Comparison of ENCODE assay signal across 9 cellular contexts in genomic region chr22:42622061-42622710, GRCh38. TPM values are rescaled to one million over a fixed set of nuclear protein-coding genes. Genes with fewer than 3 reads are reported as not detected.
DNase-seq lines count a peak whose midpoint lies in the region; ATAC-seq and TF ChIP-seq lines count a peak whose summit lies in the region.
"Had no signal": no experiment of that assay in that cellular context is flagged by ENCODE, and none has a peak within 500 bp of the region (broad histone marks: within the 10 kb centered on the region; RNA-seq: fewer than 3 reads in every experiment).

No MANE protein-coding gene starts in this region.

- H3K27me3 ChIP-seq in left ventricle myocardium inferior (ENCODE audit: low read depth) (no peaks in the 10 kb centered on the region), prostate gland (replicated peaks; ENCODE audit: insufficient read depth) (no peaks in the 10 kb centered on the region), SK-N-SH (ENCODE audit: insufficient read depth) (no peaks in the 10 kb centered on the region)
- no peaks in the 10 kb centered on the region for H3K27me3 ChIP-seq in effector memory CD4-positive, alpha-beta T cell (replicated peaks; ENCODE audit: control insufficient read depth, insufficient read depth, low read length, poor library complexity, severe bottlenecking)

- H3K36me3 ChIP-seq in left ventricle myocardium inferior, result peaks cover 61% of the 10 kb centered on the region
- peaks cover 6 to 8% of the 10 kb centered on the region in 2 donors for H3K36me3 ChIP-seq in prostate gland
- H3K36me3 ChIP-seq in effector memory CD4-positive, alpha-beta T cell (ENCODE audit: control insufficient read depth, insufficient read depth, low read length), result peaks cover 19% of the 10 kb centered on the region
- peaks cover 0 to 3% of the 10 kb centered on the region in 2 experiments for H3K36me3 ChIP-seq in SK-N-SH (replicated peaks in 1 of 2; ENCODE audit: control insufficient read depth in 1 of 2, insufficient read depth in 2 of 2, low read length in 1 of 2)

- peaks cover 38% of the 10 kb centered on the region for H3K4me1 ChIP-seq in left ventricle myocardium inferior
- peaks cover 23% of the 10 kb centered on the region for H3K4me1 ChIP-seq in prostate gland (replicated peaks)
- H3K4me1 ChIP-seq in effector memory CD4-positive, alpha-beta T cell (ENCODE audit: control insufficient read depth, insufficient read depth, low read length, poor library complexity, severe bottlenecking), result no peaks in the 10 kb centered on the region
- no peaks in the 10 kb centered on the region; a peak in 1 of 4 replicates for H3K4me1 ChIP-seq in SK-N-SH (ENCODE audit: control insufficient read depth in 1 of 2, insufficient read depth in 2 of 2, low read depth in 1 of 2, low read length in 1 of 2)

- no peak for TF ChIP-seq RAD21 in SK-N-SH (IDR thresholded peaks at IDR 0.05; ENCODE audit: low read length)

- H3K27ac ChIP-seq in left ventricle myocardium inferior (replicated peaks), result peak overlapping the region; percentile 26
- H3K27ac ChIP-seq in coronary artery, result peak overlapping the region; percentile 41 to 85
- peak overlapping the region; percentile 86 to 91 for H3K27ac ChIP-seq in prostate gland
- H3K27ac ChIP-seq in effector memory CD4-positive, alpha-beta T cell (ENCODE audit: insufficient read depth, low read length, poor library complexity, severe bottlenecking), result no peak overlapping the region
- H3K27ac ChIP-seq in SK-N-SH (ENCODE audit: low read depth in 2 of 2, low read length in 1 of 2), result no peak overlapping the region

- H3K9me3 ChIP-seq in left ventricle myocardium inferior (replicated peaks) (no peaks in the 10 kb centered on the region), prostate gland (no peaks in the 10 kb centered on the region), SK-N-SH (no peaks in the 10 kb centered on the region)
- no peaks in the 10 kb centered on the region for H3K9me3 ChIP-seq in effector memory CD4-positive, alpha-beta T cell (ENCODE audit: control insufficient read depth, low read length)

- no peak for DNase-seq in left ventricle myocardium inferior
- no peak for DNase-seq in cardiac septum (ENCODE audit: low spot score)
- no peak for DNase-seq in coronary artery (ENCODE audit: low spot score)
- DNase-seq in prostate gland (ENCODE audit: low spot score), result no peak
- no peak for DNase-seq in effector memory CD4-positive, alpha-beta T cell
- no peak for DNase-seq in left lobe of liver (ENCODE audit: low spot score)
- DNase-seq in posterior vena cava (ENCODE audit: low spot score), result no peak
- no peak for DNase-seq in SK-N-SH

- TF ChIP-seq POLR2A in prostate gland (IDR thresholded peaks at IDR 0.05), result no peak

- no peaks in the 10 kb centered on the region for H4K20me1 ChIP-seq in SK-N-SH (ENCODE audit: insufficient read depth)

- no peaks in the 10 kb centered on the region for H3F3A ChIP-seq in SK-N-SH (replicated peaks; ENCODE audit: insufficient read depth)

- H3K9me2 ChIP-seq in SK-N-SH, result no peaks in the 10 kb centered on the region

- H3K4me3 ChIP-seq in left ventricle myocardium inferior (no peak overlapping the region), coronary artery (no peak overlapping the region), prostate gland (no peak overlapping the region), SK-N-SH (ENCODE audit: low read depth in 2 of 2, low read length in 1 of 2) (no peak overlapping the region)
- H3K4me3 ChIP-seq in effector memory CD4-positive, alpha-beta T cell (ENCODE audit: insufficient read depth, low read depth, low read length, poor library complexity, severe bottlenecking), result no peak overlapping the region

- no peak overlapping the region for H3K4me2 ChIP-seq in SK-N-SH

- intact Hi-C loops in left ventricle myocardium inferior (cut with micrococcal nuclease), result no loop called here
- intact Hi-C loops in cardiac septum (cut with DNase I), result loop anchor here (5.0 kb wide), 1 partner anchor 40 kb away; no protein-coding TSS in a partner anchor
- intact Hi-C loops in prostate gland (cut with DNase I), result no loop called here
- intact Hi-C loops in posterior vena cava (cut with DNase I), result no loop called here

- no peak overlapping the region for H2AFZ ChIP-seq in SK-N-SH (ENCODE audit: low read depth)

- no peak overlapping the region for H3K9ac ChIP-seq in SK-N-SH

- CTCF ChIA-PET in SK-N-SH (lab: Yijun Ruan, JAX), result interaction anchor here (0.7 to 2.0 kb wide), 6 partner anchors 8 to 412 kb away, joined by 3 to 9 read pairs (median 5); partner anchors contain the start of gene ATP5MGL

- POLR2A ChIA-PET in SK-N-SH (lab: Yijun Ruan, JAX), result no interaction called here

- no peak for ATAC-seq in left lobe of liver

- H3K79me2 ChIP-seq in SK-N-SH (ENCODE audit: insufficient read depth), result no peaks in the 10 kb centered on the region

- no peak for TF ChIP-seq EP300 in SK-N-SH (IDR thresholded peaks at IDR 0.05; ENCODE audit: borderline replicate concordance in 1 of 2, low read depth in 1 of 2, low read length in 1 of 2)

- no peak for TF ChIP-seq CTCF in left ventricle myocardium inferior (IDR thresholded peaks at IDR 0.05; ENCODE audit: borderline replicate concordance)
- no peak for TF ChIP-seq CTCF in coronary artery (IDR thresholded peaks at IDR 0.05)
- no peak for TF ChIP-seq CTCF in prostate gland (IDR thresholded peaks at IDR 0.05)
- no peak for TF ChIP-seq CTCF in SK-N-SH (IDR thresholded peaks at IDR 0.05)

- WGBS in prostate gland, result 84% methylated on average over 20 of the region's 20 CpGs
- 95% methylated on average over 15 of the region's 20 CpGs for WGBS in SK-N-SH (ENCODE audit: low lambda C conversion rate)

TF ChIP-seq in SK-N-SH, 30 proteins besides CTCF, POLR2A, EP300 and RAD21:
- TF ChIP-seq NRF1 (IDR thresholded peaks at IDR 0.05; ENCODE audit: low read depth, low read length) (no peak), FOXJ3 (CRISPR knock-in tag; IDR thresholded peaks at IDR 0.05) (no peak), RCOR1 (IDR thresholded peaks at IDR 0.05; ENCODE audit: low read length) (no peak), JUND (IDR thresholded peaks at IDR 0.05) (no peak), TEAD4 (IDR thresholded peaks at IDR 0.05; ENCODE audit: borderline replicate concordance, insufficient read depth) (no peak), MEF2A (IDR thresholded peaks at IDR 0.05; ENCODE audit: borderline replicate concordance, low read depth) (no peak), GATA2 (CRISPR knock-in tag; IDR thresholded peaks at IDR 0.05) (no peak)
TF ChIP-seq in SK-N-SH: peak in this region for 0.

RNA-seq across cellular contexts. Expression of gene POLDIP3, which starts 7.5 kb away (rescaled TPM):
- total RNA-seq in left ventricle myocardium inferior (35.2 TPM), cardiac septum (34.9 TPM), prostate gland (10 to 100 TPM; 46.4 to 62.6 TPM), left lobe of liver (20.8 TPM), posterior vena cava (10 to 100 TPM; 42.8 to 47.5 TPM)
- polyA plus RNA-seq in SK-N-SH (2012; rRNA removed), result 18.8 and 21.6 TPM in 2 replicates
- 13.3 and 16.1 TPM in 2 replicates for polyA plus RNA-seq in SK-N-SH (2012; cell fraction: cytosol; rRNA removed)
- polyA plus RNA-seq in SK-N-SH (2012; cell fraction: nucleus; rRNA removed), result 29.7 and 30.3 TPM in 2 replicates

RNA-seq across cellular contexts. Expression of gene ATP5MGL, which starts 18.2 kb away (rescaled TPM):
- 0.38 TPM for total RNA-seq in left ventricle myocardium inferior
- total RNA-seq in cardiac septum, result 0.51 TPM
- not detected for total RNA-seq in prostate gland
- total RNA-seq in left lobe of liver, result 0.75 TPM
- total RNA-seq in posterior vena cava, result 1 to 10 TPM in 1 of 2 donors, under 1 TPM in 1; 0.56 to 2.0 TPM
- polyA plus RNA-seq in SK-N-SH (2012; rRNA removed), result not detected in 2 replicates
- not detected in 2 replicates for polyA plus RNA-seq in SK-N-SH (2012; cell fraction: cytosol; rRNA removed)
- 0.07 TPM in 1 of 2 replicates, not detected in the other for polyA plus RNA-seq in SK-N-SH (2012; cell fraction: nucleus; rRNA removed)
- polyA plus RNA-seq: keratinocyte had no signal

RNA-seq across cellular contexts. Expression of gene CYB5R3, which starts 27.0 kb away (rescaled TPM):
- total RNA-seq in left ventricle myocardium inferior (298 TPM), cardiac septum (428 TPM), prostate gland (100 to 1,000 TPM; 125 to 455 TPM), left lobe of liver (147 TPM), posterior vena cava (100 to 1,000 TPM; 443 to 468 TPM)
- polyA plus RNA-seq in SK-N-SH (2012; rRNA removed), result 86.8 and 106 TPM in 2 replicates
- polyA plus RNA-seq in SK-N-SH (2012; cell fraction: cytosol; rRNA removed), result 56.6 and 75.2 TPM in 2 replicates
- polyA plus RNA-seq in SK-N-SH (2012; cell fraction: nucleus; rRNA removed), result 58.9 and 65.5 TPM in 2 replicates

Comparison
In these comparisons a context has a peak if more than half of its experiments do, and no peak if none do; other contexts are left out.
1. H3K27ac ChIP-seq: peak in left ventricle myocardium inferior (single experiment), coronary artery (2 of 2) and prostate gland (2 of 2); none in effector memory CD4-positive, alpha-beta T cell (single experiment) and SK-N-SH (0 of 2).